21 cellular contexts compared by ENCODE assay signal in the genomic region with DNA sequence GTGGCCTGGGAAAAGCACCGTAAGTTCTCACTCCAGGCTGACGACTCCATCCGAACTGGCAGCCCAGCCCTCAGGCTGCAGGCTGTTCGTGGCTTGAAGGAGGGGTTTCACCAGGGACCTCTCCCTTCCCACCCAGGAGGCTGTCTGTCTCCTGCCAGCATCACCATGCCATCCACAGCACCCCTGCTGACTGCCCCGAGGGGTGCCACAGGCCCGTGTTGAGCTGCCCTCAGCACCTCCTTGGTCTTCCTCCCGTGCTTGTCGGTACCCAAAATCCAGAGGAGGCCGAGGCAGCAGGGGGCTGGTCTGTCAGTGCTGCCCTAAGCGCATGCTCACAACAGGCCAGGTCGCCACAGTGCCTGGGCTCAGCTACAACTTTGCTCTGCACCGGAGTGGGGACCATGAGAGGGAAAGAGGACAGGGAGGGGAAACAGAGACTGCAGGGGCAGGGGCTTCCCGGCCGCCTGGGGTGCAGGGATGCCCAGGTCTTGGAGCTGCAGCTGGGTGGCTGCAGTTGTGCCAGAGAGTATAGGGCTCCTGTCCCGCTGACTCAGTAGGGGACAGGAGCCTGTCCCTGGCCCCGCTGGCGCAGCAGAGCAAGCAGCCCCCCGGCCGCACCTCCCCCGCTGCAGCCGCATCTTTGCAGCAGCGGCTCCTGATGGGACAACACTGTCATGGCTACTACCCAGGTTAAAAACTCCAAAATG.
DNase-seq lines count a peak whose midpoint lies in the region; ATAC-seq and TF ChIP-seq lines count a peak whose summit lies in the region.
"Had no signal": no experiment of that assay in that cellular context is flagged by ENCODE, and none has a peak within 500 bp of the region (broad histone marks: within the 10 kb centered on the region; RNA-seq: fewer than 3 reads in every experiment).

No MANE protein-coding gene starts in this region.

- H3K4me3 ChIP-seq in mesendoderm (ENCODE audit: low read length) (no peak overlapping the region), upper lobe of right lung (no peak overlapping the region)
- H3K4me3 ChIP-seq: BLaER1, GM23338, HAP-1 had no signal

- no peak overlapping the region for H2BK120ac ChIP-seq in mesendoderm (ENCODE audit: low read depth, low read length)

- no peak overlapping the region for H2AK5ac ChIP-seq in mesendoderm (ENCODE audit: low read length)

- H3K27ac ChIP-seq in mesendoderm (ENCODE audit: low read depth, low read length) (peak overlapping the region; percentile 10), upper lobe of right lung (no peak overlapping the region)
- H3K27ac ChIP-seq: BLaER1, KMS-11 had no signal

- no CpG with 5 or more reads among the region's 22 CpGs for WGBS in mesendoderm (ENCODE audit: extremely low coverage, insufficient coverage, low lambda C conversion rate)

- H2BK15ac ChIP-seq in mesendoderm (replicated peaks; ENCODE audit: low read depth), result no peak overlapping the region

- H3K4ac ChIP-seq in mesendoderm (ENCODE audit: low read depth, low read length), result no peak overlapping the region

- H3K4me1 ChIP-seq in mesendoderm (ENCODE audit: control insufficient read depth, low read depth, low read length), result no peaks in the 10 kb centered on the region
- no peaks in the 10 kb centered on the region for H3K4me1 ChIP-seq in upper lobe of right lung
- H3K4me1 ChIP-seq: BLaER1, HAP-1 had no signal

- H3K9ac ChIP-seq in mesendoderm (ENCODE audit: low read length), result no peak overlapping the region
- H3K9ac ChIP-seq: BLaER1, KMS-11 had no signal

- H3K23ac ChIP-seq in mesendoderm (ENCODE audit: low read length), result no peak overlapping the region

- H4K5ac ChIP-seq in mesendoderm (ENCODE audit: low read length), result no peak overlapping the region

- TF ChIP-seq CTCF in upper lobe of right lung (IDR thresholded peaks at IDR 0.05), result no peak

- H3K18ac ChIP-seq in mesendoderm (ENCODE audit: low read length), result no peak overlapping the region

- no peaks in the 10 kb centered on the region for H3K79me1 ChIP-seq in mesendoderm (ENCODE audit: low read length)

- no peaks in the 10 kb centered on the region for H3K9me3 ChIP-seq in upper lobe of right lung
- H3K9me3 ChIP-seq: HAP-1 had no signal

- H3K36me3 ChIP-seq in mesendoderm (ENCODE audit: control insufficient read depth, insufficient read depth, low read length), result no peaks in the 10 kb centered on the region
- no peaks in the 10 kb centered on the region for H3K36me3 ChIP-seq in upper lobe of right lung
- H3K36me3 ChIP-seq: BLaER1, HAP-1 had no signal

- H4K8ac ChIP-seq in mesendoderm (ENCODE audit: low read depth, low read length), result no peak overlapping the region

- no peaks in the 10 kb centered on the region for H3K79me2 ChIP-seq in mesendoderm (ENCODE audit: control insufficient read depth, insufficient read depth, low read length)

- no peak overlapping the region for H2BK5ac ChIP-seq in mesendoderm (ENCODE audit: low read length)

- intact Hi-C loops in upper lobe of right lung (cut with DNase I), result no loop called here

- peak; percentile 39 for ATAC-seq in upper lobe of right lung
- ATAC-seq: GM23338 had no signal

- DNase-seq in DMS53 treated with DMSO at 0.1 percent for 48 hours (lab: John Stamatoyannopoulos, UW; ENCODE audit: unreplicated experiment) (peak; percentile 1), NCI-H146 treated with DMSO at 0.1 percent for 48 hours (lab: John Stamatoyannopoulos, UW; ENCODE audit: unreplicated experiment) (peak; percentile 67), mesendoderm (no peak), upper lobe of right lung (no peak), midbrain (lab: John Stamatoyannopoulos, UW) (no peak), putamen (ENCODE audit: low spot score) (no peak)
- DNase-seq in stimulated activated CD4-positive, alpha-beta T cell treated with anti-CD3 and anti-CD28 coated beads, Interleukin-12 subunit alpha, Interleukin-12 subunit beta, amount 100 ng/mL, for 4 hours, result no peak
- DNase-seq: CD4-positive, CD25-positive, alpha-beta regulatory T cell; DMS153; MM.1S; NCI-H187 treated with DMSO at 0.1 percent for 48 hours; NCI-H446; NCI-H524 treated with DMSO at 0.1 percent for 48 hours; NCI-H774; Right ventricle myocardium superior; RPMI8226; SW 1271 had no signal

- H3K27me3 ChIP-seq in mesendoderm (ENCODE audit: insufficient read depth, low read length, poor library complexity), result no peaks in the 10 kb centered on the region
- no peaks in the 10 kb centered on the region for H3K27me3 ChIP-seq in upper lobe of right lung
- H3K27me3 ChIP-seq: BLaER1 had no signal

- H3K56ac ChIP-seq in mesendoderm (ENCODE audit: low read length), result no peak overlapping the region

- no peak overlapping the region for H3K4me2 ChIP-seq in mesendoderm (ENCODE audit: low read length)
- H3K4me2 ChIP-seq: BLaER1, GM23338, KMS-11 had no signal

Comparison
In these comparisons a context has a peak if more than half of its experiments do, and no peak if none do; other contexts are left out.
1. DNase-seq: peak in DMS53 treated with DMSO at 0.1 percent for 48 hours (single experiment) and NCI-H146 treated with DMSO at 0.1 percent for 48 hours (single experiment); none in mesendoderm (single experiment), upper lobe of right lung (single experiment), midbrain (single experiment), stimulated activated CD4-positive, alpha-beta T cell treated with anti-CD3 and anti-CD28 coated beads, Interleukin-12 subunit alpha, Interleukin-12 subunit beta, amount 100 ng/mL, for 4 hours (single experiment) and putamen (single experiment).